In genomic region chr1:90045853-90046563, GRCh38 we compare ENCODE assay signal across 8 cellular contexts. TPM values are rescaled to one million over a fixed set of nuclear protein-coding genes. Genes with fewer than 3 reads are reported as not detected.
DNase-seq lines count a peak whose midpoint lies in the region; ATAC-seq, FAIRE-seq and TF ChIP-seq lines count a peak whose summit lies in the region.

No MANE protein-coding gene starts in this region.

- H3K9me3 ChIP-seq in A549: no peaks in the 10 kb centered on the region
- H3K9me3 ChIP-seq in right lobe of liver: no peaks in the 10 kb centered on the region
- H3K9me3 ChIP-seq in T-helper 17 cell (ENCODE audit: control insufficient read depth, low read length, poor library complexity, severe bottlenecking): no peaks in the 10 kb centered on the region

- TF ChIP-seq POLR2A in A549 (IDR thresholded peaks at IDR 0.05; ENCODE audit: low read length): no peak
- no peak for TF ChIP-seq POLR2A in NB4 (IDR thresholded peaks at IDR 0.05; ENCODE audit: extremely low read depth, insufficient read length)
- no peak for TF ChIP-seq POLR2A in right lobe of liver (IDR thresholded peaks at IDR 0.05)

- peaks cover 23% of the 10 kb centered on the region for H3K27me3 Mint-ChIP-seq in T-helper 17 cell

- no peaks in the 10 kb centered on the region for H3K27me3 ChIP-seq in right lobe of liver

- no peaks in the 10 kb centered on the region for H3K36me3 Mint-ChIP-seq in T-helper 17 cell (ENCODE audit: low read depth)

- no peak for TF ChIP-seq EP300 in A549 (IDR thresholded peaks at IDR 0.05)

- no peak overlapping the region for H3K4me2 ChIP-seq in A549

- H3K4me3 ChIP-seq in A549: no peak overlapping the region
- H3K4me3 ChIP-seq in NB4 (ENCODE audit: low read depth, low read length): no peak overlapping the region
- H3K4me3 ChIP-seq in astrocyte of the cerebellum (ENCODE audit: low read depth, low read length): no peak overlapping the region
- H3K4me3 ChIP-seq in right lobe of liver: no peak overlapping the region
- no peak overlapping the region for H3K4me3 ChIP-seq in coronary artery

- POLR2A ChIA-PET in A549 (lab: Yijun Ruan, JAX): no interaction called here

- ATAC-seq in A549: peak; percentile 67 to 87; a peak in 4 of 6 replicates
- no peak for ATAC-seq in right lobe of liver
- ATAC-seq in T-helper 17 cell: no peak
- ATAC-seq in HG02870 (IDR thresholded peaks at IDR 0.05; ENCODE audit: unreplicated experiment): no peak

- TF ChIP-seq CTCF in A549 (IDR thresholded peaks at IDR 0.05) (peak; percentile 55), NB4 (IDR thresholded peaks at IDR 0.05; ENCODE audit: low read depth, low read length) (peak; percentile 67), astrocyte of the cerebellum (IDR thresholded peaks at IDR 0.05; ENCODE audit: low read depth, low read length, missing control alignments) (peak; percentile 80), right lobe of liver (IDR thresholded peaks at IDR 0.05) (peak; percentile 12 to 41 (median 34)), coronary artery (IDR thresholded peaks at IDR 0.05) (no peak)

- H3K4me1 ChIP-seq in A549 (no peaks in the 10 kb centered on the region), right lobe of liver (peaks cover 0 to 18% (median 4%) of the 10 kb centered on the region in 4 donors)

- DNase-seq in A549 (ENCODE audit: low read depth in 1 of 2, low spot score in 1 of 2) (peak; percentile 10 to 25), EL (peak; percentile 20), NB4 (ENCODE audit: low read depth) (peak; percentile 49), astrocyte of the cerebellum (ENCODE audit: low read depth) (no peak), right lobe of liver (no peak), T-helper 17 cell (no peak), coronary artery (ENCODE audit: low spot score) (no peak)

- in situ Hi-C loops in astrocyte of the cerebellum (cut with HindIII; ENCODE audit: low sequenced_read_pairs): no loop called here

- H3K4me1 Mint-ChIP-seq in T-helper 17 cell: peaks cover 4% of the 10 kb centered on the region

- intact Hi-C loops in right lobe of liver (cut with DNase I): no loop called here

- peak; percentile 52 to 62 for TF ChIP-seq RAD21 in A549 (conservative IDR thresholded peaks at IDR 0.05 in 1 of 2, IDR thresholded peaks at IDR 0.05 in 1 of 2)

- CTCF ChIA-PET in A549 (lab: Yijun Ruan, JAX): interaction anchor here (0.6 to 2.3 kb wide), 14 partner anchors 11 to 1237 kb away, joined by 3 to 14 read pairs (median 3); no protein-coding TSS in a partner anchor

- H3K36me3 ChIP-seq in right lobe of liver: no peaks in the 10 kb centered on the region

- H3K27ac ChIP-seq in A549: no peak overlapping the region
- no peak overlapping the region for H3K27ac ChIP-seq in right lobe of liver
- H3K27ac ChIP-seq in coronary artery: no peak overlapping the region

- no peak overlapping the region for H3K4me3 Mint-ChIP-seq in T-helper 17 cell

- 2% methylated on average over 2 of the region's 2 CpGs for WGBS in A549 (ENCODE audit: missing lambda C conversion rate)
- WGBS in right lobe of liver (ENCODE audit: insufficient coverage, low coverage, low lambda C conversion rate, missing lambda C conversion rate): 38% methylated on average over 2 of the region's 2 CpGs

- FAIRE-seq in A549 (lab: Jason Lieb, UNC): no peak

- no peak overlapping the region for H3K27ac Mint-ChIP-seq in T-helper 17 cell

TF ChIP-seq in A549, 52 proteins besides CTCF, POLR2A, EP300 and RAD21:
- TF ChIP-seq HOXB5 (CRISPR knock-in tag; IDR thresholded peaks at IDR 0.05) (no peak), ATOH8 (CRISPR knock-in tag; IDR thresholded peaks at IDR 0.05; ENCODE audit: low read depth) (no peak), SMC3 (IDR thresholded peaks at IDR 0.05) (peak; percentile 29; the same call in 1 of the 3 replicates)

RNA-seq across cellular contexts. Expression of gene ZNF326, which starts 51.1 kb away (rescaled TPM):
- 18.7 and 32.3 TPM in 2 replicates for polyA plus RNA-seq in A549 (2011; rRNA removed)
- 15.9 and 17.6 TPM in 2 replicates for polyA plus RNA-seq in A549 (2012; cell fraction: cytosol; rRNA removed)
- 14.2 and 16.8 TPM in 2 replicates for polyA plus RNA-seq in A549 (2012; cell fraction: nucleus; rRNA removed)
- polyA plus RNA-seq in A549 (2017; fragmentation: RNase III; extraction: RNeasy Plus Mini Kit Qiagen cat#74134 plus additional on column Dnase treatment): 47.8 to 52.2 TPM (median 50.0 TPM) in 3 replicates
- polyA minus RNA-seq in A549 (2011; rRNA and poly(A)+ RNA removed): 12.4 and 12.7 TPM in 2 replicates
- 10 to 100 TPM in 5 of 6 experiments, 1 to 10 TPM in 1; 9.5 to 13.8 (median 10.5) TPM for total RNA-seq in right lobe of liver
- 10 to 100 TPM; 35.5 to 46.2 TPM for total RNA-seq in T-helper 17 cell

Comparison
In these comparisons a context has a peak if more than half of its experiments do, and no peak if none do; other contexts are left out.
1. ATAC-seq: peak in A549 (2 of 2); none in right lobe of liver (0 of 4), T-helper 17 cell (single experiment) and HG02870 (single experiment).
2. DNase-seq: peak in A549 (2 of 2), EL (single experiment) and NB4 (single experiment); none in astrocyte of the cerebellum (single experiment), right lobe of liver (0 of 3), T-helper 17 cell (0 of 3) and coronary artery (single experiment).